8 cellular contexts compared by ENCODE assay signal in genomic region chr1:18951416-18951815, GRCh38. TPM values are rescaled to one million over a fixed set of nuclear protein-coding genes. Genes with fewer than 3 reads are reported as not detected.
DNase-seq lines count a peak whose midpoint lies in the region; ATAC-seq lines count a peak whose summit lies in the region.

No MANE protein-coding gene starts in this region.

- H3K27me3 Mint-ChIP-seq in T-cell, result no peaks in the 10 kb centered on the region

- H3K36me3 Mint-ChIP-seq in T-cell, result peaks cover 4% of the 10 kb centered on the region
- H3K36me3 Mint-ChIP-seq in stimulated activated effector memory CD8-positive, alpha-beta T cell treated with anti-CD3 and anti-CD28 coated beads, Interleukin-12 subunit alpha, Interleukin-12 subunit beta, amount 100 ng/mL, for 72 hours, result peaks cover 76% of the 10 kb centered on the region

- CTCF ChIA-PET in T-cell (lab: Charles Lee), result interaction anchor here in 1 of 2 donors (1.7 to 2.6 kb wide), 4 partner anchors 24 to 44 kb away, joined by 8 to 9 read pairs (median 9); no protein-coding TSS in a partner anchor

- POLR2A ChIA-PET in T-cell (lab: Charles Lee), result interaction anchor here in 1 of 2 donors (0.9 kb wide), 1 partner anchor 24 kb away, joined by 6 read pairs; no protein-coding TSS in a partner anchor

- peak in 13 of 34 experiments; percentile 12 to 47 (median 23) for DNase-seq in T-cell
- DNase-seq in germinal center (ENCODE audit: low spot score), result peak; percentile 69
- DNase-seq in stimulated activated effector memory CD8-positive, alpha-beta T cell treated with anti-CD3 and anti-CD28 coated beads, Interleukin-12 subunit alpha, Interleukin-12 subunit beta, amount 100 ng/mL, for 72 hours (ENCODE audit: low spot score in 2 of 2), result peak in 1 of 2 donors; percentile 80
- DNase-seq in cerebellar cortex (ENCODE audit: low spot score), result no peak
- no peak for DNase-seq in RPMI8226
- DNase-seq in NCI-H1092 (lab: John Stamatoyannopoulos, UW), result no peak

- peak overlapping the region; percentile 99 for H3K27ac Mint-ChIP-seq in T-cell
- peak overlapping the region; percentile 99 for H3K27ac Mint-ChIP-seq in stimulated activated effector memory CD8-positive, alpha-beta T cell treated with anti-CD3 and anti-CD28 coated beads, Interleukin-12 subunit alpha, Interleukin-12 subunit beta, amount 100 ng/mL, for 72 hours

- no peaks in the 10 kb centered on the region for H3K9me3 Mint-ChIP-seq in T-cell
- H3K9me3 Mint-ChIP-seq in stimulated activated effector memory CD8-positive, alpha-beta T cell treated with anti-CD3 and anti-CD28 coated beads, Interleukin-12 subunit alpha, Interleukin-12 subunit beta, amount 100 ng/mL, for 72 hours, result no peaks in the 10 kb centered on the region

- ATAC-seq in GM21717 (IDR thresholded peaks at IDR 0.05; ENCODE audit: unreplicated experiment) (peak; percentile 5), T-cell (replicated peaks in 1 of 4) (no peak), GM18502 (IDR thresholded peaks at IDR 0.05; ENCODE audit: poor library complexity, unreplicated experiment) (no peak)
- ATAC-seq in stimulated activated effector memory CD8-positive, alpha-beta T cell treated with anti-CD3 and anti-CD28 coated beads, Interleukin-12 subunit alpha, Interleukin-12 subunit beta, amount 100 ng/mL, for 72 hours, result peak; percentile 1

- H3K4me3 Mint-ChIP-seq in T-cell, result peak overlapping the region; percentile 88 to 90 (median 89)
- H3K4me3 Mint-ChIP-seq in stimulated activated effector memory CD8-positive, alpha-beta T cell treated with anti-CD3 and anti-CD28 coated beads, Interleukin-12 subunit alpha, Interleukin-12 subunit beta, amount 100 ng/mL, for 72 hours, result peak overlapping the region; percentile 79

- peaks cover 87 to 89% (median 88%) of the 10 kb centered on the region in 3 donors for H3K4me1 Mint-ChIP-seq in T-cell
- peaks cover 83% of the 10 kb centered on the region for H3K4me1 Mint-ChIP-seq in stimulated activated effector memory CD8-positive, alpha-beta T cell treated with anti-CD3 and anti-CD28 coated beads, Interleukin-12 subunit alpha, Interleukin-12 subunit beta, amount 100 ng/mL, for 72 hours

RNA-seq across cellular contexts. Expression of gene IFFO2, which starts 5.1 kb away (rescaled TPM):
- total RNA-seq in T-cell, result 10 to 100 TPM; 36.0 to 76.2 (median 37.7) TPM

RNA-seq across cellular contexts. Expression of gene ALDH4A1, which starts 49.1 kb away (rescaled TPM):
- 1 to 10 TPM in 4 of 5 donors, under 1 TPM in 1; 0.85 to 2.8 (median 2.2) TPM for total RNA-seq in T-cell

Comparison
In these comparisons a context has a peak if more than half of its experiments do, and no peak if none do; other contexts are left out.
1. ATAC-seq: peak in GM21717 (single experiment) and stimulated activated effector memory CD8-positive, alpha-beta T cell treated with anti-CD3 and anti-CD28 coated beads, Interleukin-12 subunit alpha, Interleukin-12 subunit beta, amount 100 ng/mL, for 72 hours (single experiment); none in T-cell (0 of 4) and GM18502 (single experiment).